16 cellular contexts compared by ENCODE assay signal in genomic region chr10:126953886-126954285, GRCh38. TPM values are rescaled to one million over a fixed set of nuclear protein-coding genes. Genes with fewer than 3 reads are reported as not detected.
DNase-seq lines count a peak whose midpoint lies in the region; ATAC-seq and TF ChIP-seq lines count a peak whose summit lies in the region.
"Had no signal": no experiment of that assay in that cellular context is flagged by ENCODE, and none has a peak within 500 bp of the region (broad histone marks: within the 10 kb centered on the region; RNA-seq: fewer than 3 reads in every experiment).

No MANE protein-coding gene starts in this region.

- DNase-seq in PC-3: no peak
- DNase-seq in hepatocyte (ENCODE audit: low spot score): no peak
- DNase-seq in osteocyte (ENCODE audit: extremely low spot score, unreplicated experiment): peak; percentile 17
- no peak for DNase-seq in NCI-H146 (lab: John Stamatoyannopoulos, UW)
- no peak for DNase-seq in nephron progenitor cell
- no peak for DNase-seq in NCI-H226
- DNase-seq: ACHN; BE2C; CD4-positive, alpha-beta memory T cell; DMS153; DMS79; GDM1; GM23248 had no signal

- H3K27me3 ChIP-seq in PC-3 (ENCODE audit: low read length): no peaks in the 10 kb centered on the region
- H3K27me3 ChIP-seq in hepatocyte: no peaks in the 10 kb centered on the region
- H3K27me3 ChIP-seq: BE2C had no signal

- BruUV-seq in PC-3 (replicated peaks; lab: Mats Ljungman, UMichigan): no TSS peak

- intact Hi-C loops in PC-3 (cut with micrococcal nuclease): no loop called here

- H3K9ac ChIP-seq in PC-3 (ENCODE audit: low read length): no peak overlapping the region
- H3K9ac ChIP-seq: GM23248 had no signal

- H4K20me1 ChIP-seq in PC-3 (ENCODE audit: low read length) (no peaks in the 10 kb centered on the region), hepatocyte (ENCODE audit: insufficient read depth, poor library complexity, severe bottlenecking) (peaks cover 20% of the 10 kb centered on the region)

- no peaks in the 10 kb centered on the region for H3K36me3 Mint-ChIP-seq in osteocyte (ENCODE audit: unreplicated experiment)
- H3K36me3 Mint-ChIP-seq in nephron progenitor cell (ENCODE audit: low read depth): no peaks in the 10 kb centered on the region
- H3K36me3 Mint-ChIP-seq: CD14-positive monocyte; CD4-positive, alpha-beta memory T cell had no signal

- no peaks in the 10 kb centered on the region for H3F3A ChIP-seq in PC-3 (ENCODE audit: low read length, unreplicated experiment)

- H2AFZ ChIP-seq in PC-3 (ENCODE audit: low read length): no peak overlapping the region
- no peak overlapping the region for H2AFZ ChIP-seq in hepatocyte
- H2AFZ ChIP-seq: GM23248 had no signal

- no peaks in the 10 kb centered on the region for H3K9me3 ChIP-seq in PC-3 (ENCODE audit: low read length)
- no peaks in the 10 kb centered on the region for H3K9me3 ChIP-seq in hepatocyte (ENCODE audit: low read depth)
- H3K9me3 ChIP-seq: BE2C, HAP-1 had no signal

- POLR2A ChIA-PET in PC-3 (lab: Charles Lee; ENCODE audit: unreplicated experiment): no interaction called here

- ATAC-seq in PC-3: peak; percentile 37
- ATAC-seq: HepG2 had no signal

- no peaks in the 10 kb centered on the region for H3K27me3 Mint-ChIP-seq in osteocyte (ENCODE audit: unreplicated experiment)
- H3K27me3 Mint-ChIP-seq in nephron progenitor cell (ENCODE audit: low read depth, poor library complexity): peaks cover 4% of the 10 kb centered on the region
- H3K27me3 Mint-ChIP-seq: CD4-positive, alpha-beta memory T cell had no signal

- no peaks in the 10 kb centered on the region for H3K9me3 Mint-ChIP-seq in osteocyte (ENCODE audit: unreplicated experiment)
- no peaks in the 10 kb centered on the region for H3K9me3 Mint-ChIP-seq in nephron progenitor cell

- no peak overlapping the region for H3K27ac Mint-ChIP-seq in osteocyte (ENCODE audit: unreplicated experiment)
- H3K27ac Mint-ChIP-seq in nephron progenitor cell: no peak overlapping the region
- H3K27ac Mint-ChIP-seq: CD14-positive monocyte; CD4-positive, alpha-beta memory T cell had no signal

- no peak overlapping the region for H3K4me3 Mint-ChIP-seq in osteocyte (ENCODE audit: unreplicated experiment)
- no peak overlapping the region for H3K4me3 Mint-ChIP-seq in nephron progenitor cell
- H3K4me3 Mint-ChIP-seq: CD14-positive monocyte; CD4-positive, alpha-beta memory T cell had no signal

- CTCF ChIA-PET in PC-3 (lab: Charles Lee): no interaction called here

- no peaks in the 10 kb centered on the region; the same call in 1 of the 2 replicates for H3K36me3 ChIP-seq in PC-3 (ENCODE audit: low read depth, low read length)
- no peaks in the 10 kb centered on the region for H3K36me3 ChIP-seq in hepatocyte (replicated peaks; ENCODE audit: insufficient read depth, low read depth)
- H3K36me3 ChIP-seq: BE2C, HAP-1 had no signal

- H3K4me3 ChIP-seq in PC-3 (ENCODE audit: low read length) (no peak overlapping the region), hepatocyte (no peak overlapping the region)
- H3K4me3 ChIP-seq: GM23248, HAP-1 had no signal

- WGBS in hepatocyte (ENCODE audit: low lambda C conversion rate, missing lambda C conversion rate): 78% methylated on average over 5 of the region's 5 CpGs

- no peak overlapping the region for H3K4me2 ChIP-seq in PC-3 (ENCODE audit: low read length)
- H3K4me2 ChIP-seq in hepatocyte: no peak overlapping the region

- H3K27ac ChIP-seq in PC-3 (ENCODE audit: low read length): no peak overlapping the region
- H3K27ac ChIP-seq in hepatocyte: peak overlapping the region; percentile 16
- H3K27ac ChIP-seq: GM23248 had no signal

- H3K9me2 ChIP-seq in PC-3 (replicated peaks; ENCODE audit: low read length) (no peaks in the 10 kb centered on the region), hepatocyte (replicated peaks; ENCODE audit: insufficient read depth) (no peaks in the 10 kb centered on the region)

- H3K4me1 Mint-ChIP-seq in osteocyte (ENCODE audit: unreplicated experiment) (peaks cover 10% of the 10 kb centered on the region), nephron progenitor cell (peaks cover 15% of the 10 kb centered on the region)
- H3K4me1 Mint-ChIP-seq: CD14-positive monocyte; CD4-positive, alpha-beta memory T cell had no signal

- TF ChIP-seq CTCF in PC-3 (conservative IDR thresholded peaks at IDR 0.05; ENCODE audit: low read depth, low read length): no peak
- no peak for TF ChIP-seq CTCF in hepatocyte (IDR thresholded peaks at IDR 0.05; ENCODE audit: poor library complexity)
- TF ChIP-seq CTCF in osteocyte (IDR thresholded peaks at IDR 0.05): no peak
- TF ChIP-seq CTCF in nephron progenitor cell (IDR thresholded peaks at IDR 0.05): no peak

- peaks cover 50% of the 10 kb centered on the region for H3K79me2 ChIP-seq in PC-3 (ENCODE audit: low read length)
- H3K79me2 ChIP-seq in hepatocyte: peaks cover 96% of the 10 kb centered on the region

- no peaks in the 10 kb centered on the region for H3K4me1 ChIP-seq in PC-3 (ENCODE audit: insufficient read depth, low read length)
- peaks cover 3% of the 10 kb centered on the region for H3K4me1 ChIP-seq in hepatocyte (ENCODE audit: insufficient read depth)
- H3K4me1 ChIP-seq: BE2C, HAP-1 had no signal

RNA-seq across cellular contexts. Expression of gene DOCK1, which starts 48.7 kb away (rescaled TPM):
- total RNA-seq in PC-3 (2014; rRNA removed) (34.3 and 34.6 TPM in 2 replicates), hepatocyte (51.5 and 55.5 TPM in 2 replicates), osteocyte (66.3 and 68.7 TPM in 2 replicates)
- 16.0 and 17.6 TPM in 2 replicates for polyA plus RNA-seq in hepatocyte
- polyA plus RNA-seq: CD4-positive, alpha-beta memory T cell had no signal
